Comparison of ENCODE assay signal across 1 cellular context in genomic region chr1:113592223-113592622, GRCh38.
A peak's percentile ranks its signal among the peaks of the same experiment; 100 is the strongest.
TF ChIP-seq lines count a peak whose summit lies in the region.

No MANE protein-coding gene starts in this region.

TF ChIP-seq in K562, 482 proteins besides CTCF, POLR2A, EP300 and RAD21 (continued from another document):
- TF ChIP-seq MGA (IDR thresholded peaks at IDR 0.05): no peak
- TF ChIP-seq NR0B1 (IDR thresholded peaks at IDR 0.05; ENCODE audit: partially characterized antibody): no peak
- no peak for TF ChIP-seq RCOR1 (IDR thresholded peaks at IDR 0.05; ENCODE audit: borderline replicate concordance in 1 of 2, low read depth in 2 of 2, low read length in 2 of 2)
- TF ChIP-seq, protein P1, sequence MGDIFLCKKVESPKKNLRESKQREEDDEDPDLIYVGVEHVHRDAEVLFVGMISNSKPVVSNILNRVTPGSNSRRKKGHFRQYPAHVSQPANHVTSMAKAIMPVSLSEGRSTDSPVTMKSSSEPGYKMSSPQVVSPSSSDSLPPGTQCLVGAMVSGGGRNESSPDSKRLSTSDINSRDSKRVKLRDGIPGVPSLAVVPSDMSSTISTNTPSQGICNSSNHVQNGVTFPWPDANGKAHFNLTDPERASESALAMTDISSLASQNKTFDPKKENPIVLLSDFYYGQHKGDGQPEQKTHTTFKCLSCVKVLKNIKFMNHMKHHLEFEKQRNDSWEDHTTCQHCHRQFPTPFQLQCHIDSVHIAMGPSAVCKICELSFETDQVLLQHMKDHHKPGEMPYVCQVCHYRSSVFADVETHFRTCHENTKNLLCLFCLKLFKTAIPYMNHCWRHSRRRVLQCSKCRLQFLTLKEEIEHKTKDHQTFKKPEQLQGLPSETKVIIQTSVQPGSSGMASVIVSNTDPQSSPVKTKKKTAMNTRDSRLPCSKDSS (IDR thresholded peaks at IDR 0.05; ENCODE audit: low read depth, partially characterized antibody): no peak
- no peak for TF ChIP-seq POLR2AphosphoS2 (IDR thresholded peaks at IDR 0.05; ENCODE audit: low read length)
- TF ChIP-seq MAZ (CRISPR knock-in tag; conservative IDR thresholded peaks at IDR 0.05 in 1 of 2, IDR thresholded peaks at IDR 0.05 in 1 of 2): no peak
- no peak for TF ChIP-seq FOXA3 (CRISPR knock-in tag; conservative IDR thresholded peaks at IDR 0.05 in 1 of 2, IDR thresholded peaks at IDR 0.05 in 1 of 2)
- TF ChIP-seq ZBTB7A (IDR thresholded peaks at IDR 0.05; ENCODE audit: borderline replicate concordance, control insufficient read depth, low read depth, low read length): no peak
- peak; percentile 63 for TF ChIP-seq MAFF (IDR thresholded peaks at IDR 0.05; ENCODE audit: low read length)
- TF ChIP-seq ZNF668 (CRISPR knock-in tag; IDR thresholded peaks at IDR 0.05): no peak
- TF ChIP-seq C11orf30 (IDR thresholded peaks at IDR 0.05; ENCODE audit: low read depth): peak; percentile 66; the same call in 1 of the 2 replicates
- TF ChIP-seq RBM39 (optimal IDR thresholded peaks at IDR 0.05; ENCODE audit: low read depth, low read length): no peak
- no peak for TF ChIP-seq ZNF175 (CRISPR knock-in tag; IDR thresholded peaks at IDR 0.05; ENCODE audit: low read depth)
- TF ChIP-seq SMARCE1 (IDR thresholded peaks at IDR 0.05): no peak
- no peak for TF ChIP-seq ZNF212 (CRISPR knock-in tag; IDR thresholded peaks at IDR 0.05)
- no peak for TF ChIP-seq ZC3H4 (CRISPR knock-in tag; IDR thresholded peaks at IDR 0.05; ENCODE audit: borderline replicate concordance)
- no peak for TF ChIP-seq BACH1 (tag; IDR thresholded peaks at IDR 0.05)
- TF ChIP-seq CHD2 (IDR thresholded peaks at IDR 0.05; ENCODE audit: low read depth, low read length): no peak
- no peak for TF ChIP-seq NONO (IDR thresholded peaks at IDR 0.05; ENCODE audit: low read depth in 2 of 2, low read length in 1 of 2)
- TF ChIP-seq ZNF316 (IDR thresholded peaks at IDR 0.05): peak; percentile 81
- no peak for TF ChIP-seq HDAC3 (IDR thresholded peaks at IDR 0.05; ENCODE audit: borderline replicate concordance, partially characterized antibody)
- TF ChIP-seq TEAD4 (IDR thresholded peaks at IDR 0.05; ENCODE audit: low read length): no peak
- TF ChIP-seq TEAD4 (CRISPR knock-in tag; IDR thresholded peaks at IDR 0.05; ENCODE audit: borderline replicate concordance): no peak
- no peak for TF ChIP-seq HNRNPL (IDR thresholded peaks at IDR 0.05; ENCODE audit: low read depth, low read length)
- no peak for TF ChIP-seq SAFB (IDR thresholded peaks at IDR 0.05; ENCODE audit: borderline replicate concordance, low read depth, low read length)
- no peak for TF ChIP-seq SIRT6 (IDR thresholded peaks at IDR 0.05; ENCODE audit: low read depth, low read length)
- TF ChIP-seq MCM2 (IDR thresholded peaks at IDR 0.05; ENCODE audit: low read depth): no peak
- peak; percentile 33; the same call in 1 of the 2 replicates for TF ChIP-seq MAFK (IDR thresholded peaks at IDR 0.05; ENCODE audit: low read length)
